In genomic region chr21:39014751-39015150, GRCh38 we compare ENCODE assay signal across 10 cellular contexts.
DNase-seq lines count a peak whose midpoint lies in the region; ATAC-seq, FAIRE-seq and TF ChIP-seq lines count a peak whose summit lies in the region.
"Had no signal": no experiment of that assay in that cellular context is flagged by ENCODE, and none has a peak within 500 bp of the region (broad histone marks: within the 10 kb centered on the region; RNA-seq: fewer than 3 reads in every experiment).

No MANE protein-coding gene starts in this region.

- no peak overlapping the region for H4K5ac ChIP-seq in mesendoderm (ENCODE audit: low read length)

- H4K20me1 ChIP-seq in Loucy (ENCODE audit: insufficient read depth, low read length, poor library complexity, severe bottlenecking) (no peaks in the 10 kb centered on the region), K562 (replicated peaks; ENCODE audit: control insufficient read depth, insufficient read depth, low read length) (no peaks in the 10 kb centered on the region)

- in situ Hi-C loops in K562 (cut with MboI): no loop called here

- TF ChIP-seq POLR2A in K562 (conservative IDR thresholded peaks at IDR 0.05): no peak

- H4K8ac ChIP-seq in mesendoderm (ENCODE audit: low read depth, low read length): no peak overlapping the region

- BruUV-seq in K562 (replicated peaks; lab: Mats Ljungman, UMichigan): no TSS peak

- no peak overlapping the region for H3K56ac ChIP-seq in mesendoderm (ENCODE audit: low read length)

- WGBS in K562 (ENCODE audit: insufficient coverage, low coverage, missing lambda C conversion rate): 3% methylated on average over 9 of the region's 9 CpGs
- 39 to 56% methylated on average over 9 of the region's 9 CpGs for WGBS in lung, 2 donors
- WGBS in mesendoderm (ENCODE audit: extremely low coverage, insufficient coverage, low lambda C conversion rate): no CpG with 5 or more reads among the region's 9 CpGs

- no peak overlapping the region for H2BK5ac ChIP-seq in mesendoderm (ENCODE audit: low read length)

- no peak overlapping the region for H3K23ac ChIP-seq in mesendoderm (ENCODE audit: low read length)

- H3K4me2 ChIP-seq in Loucy (ENCODE audit: low read depth, low read length, poor library complexity, severe bottlenecking): no peak overlapping the region
- H3K4me2 ChIP-seq in K562 (ENCODE audit: insufficient read depth, low read length): no peak overlapping the region
- H3K4me2 ChIP-seq in mesendoderm (ENCODE audit: low read length): no peak overlapping the region

- no peak for ATAC-seq in K562
- ATAC-seq in lung (ENCODE audit: insufficient read depth, low FRiP score): peak; percentile 54
- ATAC-seq in HG03378 (IDR thresholded peaks at IDR 0.05; ENCODE audit: unreplicated experiment): no peak
- no peak for ATAC-seq in HG03432 (IDR thresholded peaks at IDR 0.05; ENCODE audit: unreplicated experiment)

- H3K79me2 ChIP-seq in Loucy (ENCODE audit: insufficient read depth, low read length) (no peaks in the 10 kb centered on the region), K562 (ENCODE audit: control insufficient read depth, insufficient read depth, low read length) (no peaks in the 10 kb centered on the region), mesendoderm (ENCODE audit: control insufficient read depth, insufficient read depth, low read length) (no peaks in the 10 kb centered on the region)

- H3K4me3 ChIP-seq in Loucy (ENCODE audit: low read length, poor library complexity, severe bottlenecking) (no peak overlapping the region), K562 (no peak overlapping the region), lung (no peak overlapping the region), mesendoderm (ENCODE audit: low read length) (no peak overlapping the region)

- H2AFZ ChIP-seq in Loucy (ENCODE audit: low read length): no peak overlapping the region
- no peak overlapping the region for H2AFZ ChIP-seq in K562 (ENCODE audit: low read depth, low read length)

- H3K9me3 ChIP-seq in Loucy (ENCODE audit: insufficient read depth, low read depth, low read length) (no peaks in the 10 kb centered on the region), K562 (replicated peaks; ENCODE audit: control insufficient read depth, insufficient read depth, low read depth, low read length) (no peaks in the 10 kb centered on the region), lung (ENCODE audit: control insufficient read depth in 2 of 2, insufficient read depth in 1 of 2, low read length in 1 of 2) (peaks cover 0 to 2% of the 10 kb centered on the region in 2 donors)

- intact Hi-C loops in K562 (cut with micrococcal nuclease): no loop called here

- no peak overlapping the region for H3K4ac ChIP-seq in mesendoderm (ENCODE audit: low read depth, low read length)

- DNase-seq in AG09319 (ENCODE audit: extremely low read depth, low read depth) (peak; percentile 91), K562 (ENCODE audit: extremely low read depth in 1 of 4, low spot score in 3 of 4) (no peak), lung (ENCODE audit: low spot score) (no peak), mesendoderm (no peak), NCI-H146 (lab: John Stamatoyannopoulos, UW) (no peak)
- DNase-seq: activated gamma-delta T cell; CD8-positive, alpha-beta memory T cell had no signal

- H3K4me1 ChIP-seq in Loucy (ENCODE audit: insufficient read depth, low read length, poor library complexity, severe bottlenecking) (peaks cover 45% of the 10 kb centered on the region), K562 (replicated peaks in 1 of 2; ENCODE audit: control insufficient read depth in 2 of 2, insufficient read depth in 2 of 2, low read length in 2 of 2) (0 out of 5 replicates have a peak, but pooled peaks cover 0 to 2% of the 10 kb centered on the region in 2 experiments), lung (ENCODE audit: control insufficient read depth in 2 of 2, insufficient read depth in 2 of 2, low read length in 2 of 2) (peaks cover 0 to 21% of the 10 kb centered on the region in 2 donors), mesendoderm (ENCODE audit: control insufficient read depth, low read depth, low read length) (no peaks in the 10 kb centered on the region)

- no peak overlapping the region for H3K18ac ChIP-seq in mesendoderm (ENCODE audit: low read length)

- CTCF ChIA-PET in K562 (lab: Yijun Ruan, JAX; ENCODE audit: low intra/inter-chr PET ratio): no interaction called here

- peak; percentile 37 for FAIRE-seq in K562 (lab: Jason Lieb, UNC)

- H3F3A ChIP-seq in Loucy (ENCODE audit: low read depth): no peaks in the 10 kb centered on the region

- H3K9me2 ChIP-seq in Loucy (replicated peaks; ENCODE audit: low read depth, low read length): no peaks in the 10 kb centered on the region

- H3K9me1 ChIP-seq in K562 (ENCODE audit: control insufficient read depth, insufficient read depth, low read length): no peaks in the 10 kb centered on the region

- no peak overlapping the region for H2BK15ac ChIP-seq in mesendoderm (replicated peaks; ENCODE audit: low read depth)

- no peaks in the 10 kb centered on the region for H3K36me3 ChIP-seq in Loucy (ENCODE audit: insufficient read depth, low read length)
- no peaks in the 10 kb centered on the region for H3K36me3 ChIP-seq in K562 (ENCODE audit: control insufficient read depth, insufficient read depth, low read length)
- no peaks in the 10 kb centered on the region for H3K36me3 ChIP-seq in lung (ENCODE audit: control insufficient read depth in 2 of 2, insufficient read depth in 2 of 2, low read length in 2 of 2)
- no peaks in the 10 kb centered on the region for H3K36me3 ChIP-seq in mesendoderm (ENCODE audit: control insufficient read depth, insufficient read depth, low read length)

- no peak for TF ChIP-seq CTCF in AG09319 (IDR thresholded peaks at IDR 0.05; ENCODE audit: low read depth, low read length)
- TF ChIP-seq CTCF in Loucy (conservative IDR thresholded peaks at IDR 0.05; ENCODE audit: low read length): no peak
- no peak for TF ChIP-seq CTCF in K562 (IDR thresholded peaks at IDR 0.05 in 2 of 3, conservative IDR thresholded peaks at IDR 0.05 in 1 of 3; ENCODE audit: insufficient read depth in 2 of 3, low read depth in 1 of 3, low read length in 3 of 3)
- no peak for TF ChIP-seq CTCF in lung (IDR thresholded peaks at IDR 0.05; ENCODE audit: control extremely low read depth, extremely low read depth)

- H3K27me3 ChIP-seq in Loucy (ENCODE audit: insufficient read depth, low read length, poor library complexity, severe bottlenecking) (no peaks in the 10 kb centered on the region), K562 (ENCODE audit: control insufficient read depth in 2 of 2, insufficient read depth in 2 of 2, low read length in 2 of 2) (peaks cover 22 to 59% of the 10 kb centered on the region in 2 experiments), lung (ENCODE audit: control insufficient read depth, insufficient read depth) (no peaks in the 10 kb centered on the region), mesendoderm (ENCODE audit: insufficient read depth, low read length, poor library complexity) (no peaks in the 10 kb centered on the region)

- H2AK5ac ChIP-seq in mesendoderm (ENCODE audit: low read length): no peak overlapping the region

- H3K9ac ChIP-seq in Loucy (ENCODE audit: low read depth, low read length, poor library complexity, severe bottlenecking): peak overlapping the region; percentile 4
- H3K9ac ChIP-seq in K562 (ENCODE audit: insufficient read depth in 1 of 2, low read depth in 2 of 2, low read length in 2 of 2): no peak overlapping the region
- H3K9ac ChIP-seq in mesendoderm (ENCODE audit: low read length): no peak overlapping the region

- no peak overlapping the region for H2BK120ac ChIP-seq in mesendoderm (ENCODE audit: low read depth, low read length)

- TF ChIP-seq EP300 in K562 (IDR thresholded peaks at IDR 0.05; ENCODE audit: low read length): no peak

- no peaks in the 10 kb centered on the region for H3K79me1 ChIP-seq in mesendoderm (ENCODE audit: low read length)

- POLR2A ChIA-PET in K562 (lab: Yijun Ruan, JAX): interaction anchor here (0.5 to 1.4 kb wide), 2 partner anchors 11 to 707 kb away, joined by 3 to 7 read pairs; no protein-coding TSS in a partner anchor

- no peak for TF ChIP-seq RAD21 in K562 (CRISPR knock-in tag; conservative IDR thresholded peaks at IDR 0.05 in 1 of 2, IDR thresholded peaks at IDR 0.05 in 1 of 2)

- no peak overlapping the region for H3K27ac ChIP-seq in K562 (ENCODE audit: extremely low read depth, low read depth, low read length)
- peak overlapping the region in 1 of 2 donors; percentile 28 for H3K27ac ChIP-seq in lung (ENCODE audit: low read depth in 1 of 2, low read length in 1 of 2)
- H3K27ac ChIP-seq in mesendoderm (ENCODE audit: low read depth, low read length): no peak overlapping the region

TF ChIP-seq in K562, 482 proteins besides CTCF, POLR2A, EP300 and RAD21:
- TF ChIP-seq ATF3 (IDR thresholded peaks at IDR 0.05) (peak; percentile 30; the same call in 1 of the 2 replicates), ATF3 (CRISPR knock-in tag; conservative IDR thresholded peaks at IDR 0.05) (no peak), E2F4 (CRISPR knock-in tag; IDR thresholded peaks at IDR 0.05; ENCODE audit: low read depth) (no peak), CEBPB (tag; IDR thresholded peaks at IDR 0.05) (peak; percentile 28; the same call in 1 of the 2 replicates), XRCC4 (IDR thresholded peaks at IDR 0.05; ENCODE audit: extremely low read depth, insufficient read depth, insufficient read length) (no peak), CEBPG (CRISPR knock-in tag; IDR thresholded peaks at IDR 0.05) (no peak), CEBPG (tag; conservative IDR thresholded peaks at IDR 0.05 in 1 of 2, IDR thresholded peaks at IDR 0.05 in 1 of 2) (peak; percentile 44 to 73; a peak in 3 of 4 replicates)
TF ChIP-seq in K562: peak in this region for 3.
